In genomic region chr7:148584154-148584827, GRCh38 we compare ENCODE assay signal across 12 cellular contexts. TPM values are rescaled to one million over a fixed set of nuclear protein-coding genes. Genes with fewer than 3 reads are reported as not detected.
DNase-seq lines count a peak whose midpoint lies in the region; ATAC-seq and TF ChIP-seq lines count a peak whose summit lies in the region.
"Had no signal": no experiment of that assay in that cellular context is flagged by ENCODE, and none has a peak within 500 bp of the region (broad histone marks: within the 10 kb centered on the region; RNA-seq: fewer than 3 reads in every experiment).

No MANE protein-coding gene starts in this region.

- H3K9me3 ChIP-seq in MM.1S (replicated peaks; ENCODE audit: insufficient read depth, low read length) (no peaks in the 10 kb centered on the region), esophagus muscularis mucosa (no peaks in the 10 kb centered on the region)
- H3K9me3 ChIP-seq: adrenal gland had no signal

- peak overlapping the region; percentile 32 for H2AFZ ChIP-seq in MM.1S (ENCODE audit: low read length)

- H3K9me2 ChIP-seq in MM.1S (replicated peaks; ENCODE audit: insufficient read depth, low read length) = no peaks in the 10 kb centered on the region

- 49% methylated on average over 5 of the region's 5 CpGs for WGBS in esophagus muscularis mucosa

- DNase-seq in MM.1S (peak; percentile 70), esophagus muscularis mucosa (ENCODE audit: extremely low spot score) (no peak), left colon (no peak), NCI-H1436 (lab: John Stamatoyannopoulos, UW) (no peak), UCSD-AML1 (lab: John Stamatoyannopoulos, UW; ENCODE audit: unreplicated experiment) (no peak)
- DNase-seq: adrenal gland, DMS 273 treated with DMSO at 0.1 percent for 48 hours had no signal

- ATAC-seq in GM18502 (IDR thresholded peaks at IDR 0.05; ENCODE audit: poor library complexity, unreplicated experiment) (peak; percentile 99), GM19328 (IDR thresholded peaks at IDR 0.05; ENCODE audit: unreplicated experiment) (peak; percentile 91), HG02870 (IDR thresholded peaks at IDR 0.05; ENCODE audit: unreplicated experiment) (peak; percentile 98), left colon (no peak)

- H3K27ac ChIP-seq in MM.1S (ENCODE audit: low read length) (peak overlapping the region; percentile 36; the same call in 1 of the 2 replicates), esophagus muscularis mucosa (replicated peaks in 1 of 4) (no peak overlapping the region)
- H3K27ac ChIP-seq: adrenal gland had no signal

- intact Hi-C loops in esophagus muscularis mucosa (cut with DNase I) = no loop called here
- intact Hi-C loops in left colon (cut with DNase I, micrococcal nuclease) = no loop called here

- no peak for TF ChIP-seq POLR2A in esophagus muscularis mucosa (IDR thresholded peaks at IDR 0.05; ENCODE audit: low read depth)

- peaks cover 10% of the 10 kb centered on the region; the same call in 1 of the 2 replicates for H3F3A ChIP-seq in MM.1S (ENCODE audit: insufficient read depth, low read length)

- H3K9ac ChIP-seq in MM.1S (ENCODE audit: low read length) = peak overlapping the region; percentile 0; the same call in 1 of the 2 replicates

- H4K20me1 ChIP-seq in MM.1S (ENCODE audit: insufficient read depth, low read length) = no peaks in the 10 kb centered on the region

- TF ChIP-seq CTCF in MM.1S (IDR thresholded peaks at IDR 0.05; ENCODE audit: low read length) (no peak), esophagus muscularis mucosa (IDR thresholded peaks at IDR 0.05) (no peak)

- H3K4me1 ChIP-seq in MM.1S (ENCODE audit: low read length) = peaks cover 18% of the 10 kb centered on the region
- H3K4me1 ChIP-seq in esophagus muscularis mucosa = no peaks in the 10 kb centered on the region
- H3K4me1 ChIP-seq: adrenal gland had no signal

- H3K27me3 ChIP-seq in MM.1S (replicated peaks; ENCODE audit: insufficient read depth, low read length) (no peaks in the 10 kb centered on the region), esophagus muscularis mucosa (peaks cover 0 to 5% (median 0%) of the 10 kb centered on the region in 4 donors)
- H3K27me3 ChIP-seq: adrenal gland had no signal

- no peaks in the 10 kb centered on the region for H3K79me2 ChIP-seq in MM.1S (ENCODE audit: low read length)

- H3K4me2 ChIP-seq in MM.1S (ENCODE audit: low read depth, low read length) = peak overlapping the region; percentile 69

- H3K4me3 ChIP-seq in MM.1S (ENCODE audit: low read length) (peak overlapping the region; percentile 28), esophagus muscularis mucosa (no peak overlapping the region)
- H3K4me3 ChIP-seq: adrenal gland had no signal

- TF ChIP-seq EP300 in esophagus muscularis mucosa (IDR thresholded peaks at IDR 0.05) = no peak

- no peaks in the 10 kb centered on the region for H3K36me3 ChIP-seq in MM.1S (replicated peaks; ENCODE audit: insufficient read depth, low read length)
- H3K36me3 ChIP-seq in esophagus muscularis mucosa = no peaks in the 10 kb centered on the region
- H3K36me3 ChIP-seq: adrenal gland had no signal

RNA-seq across cellular contexts. Expression of gene C7orf33, which starts 6.3 kb away (rescaled TPM):
- not detected for total RNA-seq in esophagus muscularis mucosa
- total RNA-seq in left colon = not detected
- total RNA-seq: adrenal gland, epithelial cell of proximal tubule, H1 had no signal
